ENCODE assay signal across 8 cellular contexts in the genomic region with DNA sequence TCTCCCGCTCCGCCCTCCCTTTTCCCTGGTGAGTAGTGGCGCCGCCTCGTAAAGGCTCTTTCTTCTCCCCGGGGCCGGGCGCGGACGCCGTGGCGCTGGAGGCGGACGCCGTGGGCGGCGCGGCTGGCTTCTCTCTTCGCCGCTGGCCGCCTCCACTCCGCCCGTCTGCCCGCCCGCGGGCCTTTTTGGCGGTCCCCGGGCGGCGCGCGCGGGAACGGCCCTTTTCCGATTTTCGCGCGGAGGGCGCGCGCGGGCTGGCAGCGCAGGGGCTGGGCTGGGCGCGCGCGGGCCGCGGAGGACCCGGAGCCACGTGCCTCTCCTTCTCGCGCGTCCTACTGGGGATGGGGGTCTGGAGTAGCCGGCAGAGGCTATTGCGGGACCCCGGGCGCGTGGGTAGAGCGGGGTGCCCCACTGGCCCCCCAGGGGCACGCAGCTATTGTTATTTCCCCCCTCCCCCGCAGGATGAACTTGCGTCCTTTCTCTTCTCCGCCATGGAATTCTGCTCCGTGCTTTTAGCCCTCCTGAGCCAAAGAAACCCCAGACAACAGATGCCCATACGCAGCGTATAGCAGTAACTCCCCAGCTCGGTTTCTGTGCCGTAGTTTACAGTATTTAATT. TPM values are rescaled to one million over a fixed set of nuclear protein-coding genes. Genes with fewer than 3 reads are reported as not detected.
DNase-seq lines count a peak whose midpoint lies in the region; ATAC-seq and TF ChIP-seq lines count a peak whose summit lies in the region.

No MANE protein-coding gene starts in this region.

- TF ChIP-seq POLR2A in lower leg skin (IDR thresholded peaks at IDR 0.05) = no peak

- no peak overlapping the region for H2AFZ ChIP-seq in mammary epithelial cell (ENCODE audit: low read depth, low read length)

- WGBS in mammary epithelial cell (ENCODE audit: low coverage, missing lambda C conversion rate) = 1% methylated on average over 26 of the region's 69 CpGs
- WGBS in lower leg skin, 2 donors = 1 to 2% methylated on average over 15 to 32 of the region's 69 CpGs

- no TSS peak for BruUV-seq in mammary epithelial cell (replicated peaks; lab: Mats Ljungman, UMichigan)

- H4K20me1 ChIP-seq in mammary epithelial cell (ENCODE audit: insufficient read depth, low read length) = peaks cover 12% of the 10 kb centered on the region

- intact Hi-C loops in mammary epithelial cell (cut with micrococcal nuclease) (no loop called here), lower leg skin (cut with DNase I; ENCODE audit: low total_unique reads) (no loop called here)

- dilution Hi-C loops in mammary epithelial cell (cut with HindIII; ENCODE audit: low sequenced_read_pairs) = loop anchor here (5.0 kb wide), 1 partner anchor 46 kb away; no protein-coding TSS in a partner anchor

- peak overlapping the region; percentile 88 for H3K9ac ChIP-seq in mammary epithelial cell (ENCODE audit: insufficient read depth, low read length)

- in situ Hi-C loops in ACHN (cut with HindIII; ENCODE audit: low pct_ligation_motif_present, low pct_unique_long_range_greater_than_20kb, low sequenced_read_pairs) = no loop called here
- in situ Hi-C loops in mammary epithelial cell (cut with MboI; ENCODE audit: low sequenced_read_pairs in 2 of 2) = no loop called here

- peak; percentile 28 for DNase-seq in ACHN
- DNase-seq in RWPE2 (ENCODE audit: low spot score) = no peak
- no peak for DNase-seq in mammary epithelial cell
- peak in 1 of 2 donors; percentile 89 for DNase-seq in lower leg skin (ENCODE audit: low spot score in 2 of 2)
- DNase-seq in stimulated activated naive CD8-positive, alpha-beta T cell treated with anti-CD3 and anti-CD28 coated beads, Interleukin-15, Interleukin-2, amounts not matched to agents 100 U/mL and 50 U/mL, for 24 hours = peak; percentile 69
- no peak for DNase-seq in NCI-H128 (lab: John Stamatoyannopoulos, UW; ENCODE audit: unreplicated experiment)

- H3K4me3 ChIP-seq in RWPE2 (ENCODE audit: severe bottlenecking) (peak overlapping the region; percentile 84), mammary epithelial cell (replicated peaks in 1 of 3; ENCODE audit: insufficient read depth in 1 of 3, low read depth in 2 of 3, low read length in 3 of 3) (peak overlapping the region; percentile 84 to 93 (median 85)), lower leg skin (ENCODE audit: low read depth, poor library complexity, severe bottlenecking) (peak overlapping the region; percentile 83)

- CTCF ChIA-PET in mammary epithelial cell (lab: Charles Lee; ENCODE audit: low non-redundant PET) = no interaction called here

- peak overlapping the region; percentile 98 for H3K27ac ChIP-seq in RWPE2 (ENCODE audit: poor library complexity, severe bottlenecking)
- H3K27ac ChIP-seq in mammary epithelial cell (ENCODE audit: insufficient read depth, low read depth, low read length) = peak overlapping the region; percentile 72

- ATAC-seq in GM18861 (IDR thresholded peaks at IDR 0.05; ENCODE audit: unreplicated experiment) = peak; percentile 20
- ATAC-seq in HG03139 (IDR thresholded peaks at IDR 0.05; ENCODE audit: unreplicated experiment) = peak; percentile 20
- ATAC-seq in RWPE2 (ENCODE audit: low read depth) = peak; percentile 0; the same call in 1 of the 3 replicates
- peak; percentile 16 for ATAC-seq in stimulated activated naive CD8-positive, alpha-beta T cell treated with anti-CD3 and anti-CD28 coated beads, Interleukin-15, Interleukin-2, amounts not matched to agents 100 U/mL and 50 U/mL, for 24 hours

- no peak for TF ChIP-seq CTCF in RWPE2 (IDR thresholded peaks at IDR 0.05; ENCODE audit: poor library complexity, severe bottlenecking)
- no peak for TF ChIP-seq CTCF in mammary epithelial cell (conservative IDR thresholded peaks at IDR 0.05 in 1 of 2, IDR thresholded peaks at IDR 0.05 in 1 of 2; ENCODE audit: extremely low read depth in 1 of 2, insufficient read depth in 1 of 2, low read depth in 1 of 2, low read length in 2 of 2)
- no peak for TF ChIP-seq CTCF in lower leg skin (IDR thresholded peaks at IDR 0.05)

- H3K4me2 ChIP-seq in mammary epithelial cell (ENCODE audit: insufficient read depth, low read depth, low read length) = no peak overlapping the region

- no peaks in the 10 kb centered on the region for H3K9me3 ChIP-seq in RWPE2 (ENCODE audit: severe bottlenecking)
- no peaks in the 10 kb centered on the region for H3K9me3 ChIP-seq in mammary epithelial cell (replicated peaks; ENCODE audit: insufficient read depth, low read length)

- peaks cover 70% of the 10 kb centered on the region for H3K79me2 ChIP-seq in mammary epithelial cell (ENCODE audit: insufficient read depth, low read length)

- H3K36me3 ChIP-seq in RWPE2 (ENCODE audit: low read depth) (peaks cover 49% of the 10 kb centered on the region), mammary epithelial cell (ENCODE audit: insufficient read depth, low read length) (peaks cover 41% of the 10 kb centered on the region)

- H3K4me1 ChIP-seq in RWPE2 (ENCODE audit: insufficient read depth, poor library complexity, severe bottlenecking) (peaks cover 42% of the 10 kb centered on the region), mammary epithelial cell (ENCODE audit: insufficient read depth, low read length) (peaks cover 44% of the 10 kb centered on the region)

- no peaks in the 10 kb centered on the region for H3K27me3 ChIP-seq in RWPE2 (ENCODE audit: insufficient read depth, poor library complexity, severe bottlenecking)
- H3K27me3 ChIP-seq in mammary epithelial cell (ENCODE audit: insufficient read depth, low read length) = no peaks in the 10 kb centered on the region

RNA-seq across cellular contexts. Expression of a gene that starts 0.5 kb away (rescaled TPM):
- total RNA-seq in mammary epithelial cell (100 to 1,000 TPM; 227 to 533 TPM), lower leg skin (10 to 100 TPM in 3 of 4 donors, 1 to 10 TPM in 1; 5.0 to 19.2 (median 12.4) TPM)
- 441 TPM for polyA plus RNA-seq in mammary epithelial cell
- 761 TPM for polyA minus RNA-seq in mammary epithelial cell

Comparison
In these comparisons a context has a peak if more than half of its experiments do, and no peak if none do; other contexts are left out.
1. DNase-seq: peak in ACHN (single experiment) and stimulated activated naive CD8-positive, alpha-beta T cell treated with anti-CD3 and anti-CD28 coated beads, Interleukin-15, Interleukin-2, amounts not matched to agents 100 U/mL and 50 U/mL, for 24 hours (single experiment); none in RWPE2 (single experiment), mammary epithelial cell (single experiment) and NCI-H128 (single experiment).
2. RNA of a gene that starts 0.5 kb away (total RNA-seq): 227 to 533 TPM in mammary epithelial cell; 5.0 to 19.2 TPM in lower leg skin; every median in the first group is over 10 times any median in the second.
3. Peak in every context shown above with its lines, with median percentiles within 50 percentile points of each other: ATAC-seq and H3K4me3 ChIP-seq.